Comparison of ENCODE assay signal across 8 cellular contexts in the genomic region with DNA sequence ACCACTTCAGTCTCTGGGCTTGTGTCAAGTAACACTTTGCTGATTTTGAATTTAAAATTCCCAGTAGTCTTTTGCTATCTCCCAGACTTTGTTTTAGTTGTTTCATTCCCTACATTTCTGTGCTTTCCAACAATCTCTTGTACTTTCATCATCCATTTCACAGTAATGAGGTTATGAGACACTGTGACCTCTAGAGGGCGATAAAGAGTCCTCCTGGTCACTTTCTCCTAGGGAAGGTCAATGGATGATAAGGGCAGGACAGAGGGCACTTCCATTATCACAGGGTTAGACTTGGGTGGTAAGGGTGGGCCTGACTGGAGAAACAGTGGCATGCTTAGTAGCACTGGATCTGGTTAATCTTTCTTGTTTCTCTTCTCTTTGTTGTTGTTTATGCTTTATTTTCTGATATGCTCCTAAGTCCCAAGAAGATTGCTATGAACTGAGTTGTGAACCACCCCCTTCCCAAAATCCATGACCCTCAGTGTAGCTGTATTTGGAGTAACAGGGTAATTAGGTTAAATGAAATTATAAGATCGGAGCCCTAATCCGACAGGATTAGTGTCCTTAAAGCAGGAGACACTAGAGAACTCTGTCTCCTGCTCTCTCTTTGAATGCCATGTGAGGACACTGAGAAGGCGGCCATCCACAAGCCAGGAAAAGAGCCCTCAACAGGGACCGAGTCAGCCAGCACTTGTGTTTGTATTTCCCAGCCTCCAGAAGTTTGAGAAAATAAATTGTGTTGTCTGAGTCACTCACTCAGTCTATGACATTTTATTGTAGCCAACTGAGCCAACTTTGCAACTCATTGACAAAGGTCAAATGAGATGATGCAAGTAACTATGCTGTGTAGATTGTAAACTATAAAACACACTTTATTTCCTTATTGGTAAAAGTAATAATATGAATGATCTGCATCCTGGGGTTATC.
A peak's percentile ranks its signal among the peaks of the same experiment; 100 is the strongest.
DNase-seq lines count a peak whose midpoint lies in the region; ATAC-seq and TF ChIP-seq lines count a peak whose summit lies in the region.

No MANE protein-coding gene starts in this region.

- no peaks in the 10 kb centered on the region for H3K4me1 Mint-ChIP-seq in nephron progenitor cell

- DNase-seq in Right ventricle myocardium superior (no peak), left ventricle myocardium superior (no peak), NCI-H2196 treated with DMSO at 0.1 percent for 48 hours (lab: John Stamatoyannopoulos, UW; ENCODE audit: unreplicated experiment) (peak; percentile 2), dorsolateral prefrontal cortex (no peak), nephron progenitor cell (peak; percentile 9), GOT3 (lab: John Stamatoyannopoulos, UW) (no peak)

- TF ChIP-seq CTCF in dorsolateral prefrontal cortex (IDR thresholded peaks at IDR 0.05 in 54 of 56, conservative IDR thresholded peaks at IDR 0.05 in 2 of 56; ENCODE audit: low read depth in 1 of 56, partially characterized antibody in 56 of 56) (peak; percentile 20 to 77 (median 62)), nephron progenitor cell (IDR thresholded peaks at IDR 0.05) (peak; percentile 77)

- H3K27me3 ChIP-seq in dorsolateral prefrontal cortex: no peaks in the 10 kb centered on the region

- peak; percentile 36 for ATAC-seq in Right ventricle myocardium superior (ENCODE audit: poor library complexity)
- no peak for ATAC-seq in left ventricle myocardium superior
- ATAC-seq in HG02642 (IDR thresholded peaks at IDR 0.05; ENCODE audit: poor library complexity, unreplicated experiment): peak; percentile 69
- no peak for ATAC-seq in GM21447 (IDR thresholded peaks at IDR 0.05; ENCODE audit: unreplicated experiment)

- no peak overlapping the region for H3K4me3 ChIP-seq in dorsolateral prefrontal cortex

- no peaks in the 10 kb centered on the region for H3K36me3 Mint-ChIP-seq in nephron progenitor cell (ENCODE audit: low read depth)

- H3K27ac ChIP-seq in dorsolateral prefrontal cortex: no peak overlapping the region

- H3K27me3 Mint-ChIP-seq in nephron progenitor cell (ENCODE audit: low read depth, poor library complexity): peaks cover 6% of the 10 kb centered on the region

- H3K9me3 Mint-ChIP-seq in nephron progenitor cell: no peaks in the 10 kb centered on the region

- intact Hi-C loops in Right ventricle myocardium superior (cut with DNase I) (no loop called here), left ventricle myocardium superior (cut with micrococcal nuclease) (loop anchor here (10.0 kb wide), 1 partner anchor 779 kb away; a partner anchor contains a TSS), dorsolateral prefrontal cortex (cut with DNase I) (no loop called here)

- H3K4me3 Mint-ChIP-seq in nephron progenitor cell: no peak overlapping the region

- no peak overlapping the region for H3K27ac Mint-ChIP-seq in nephron progenitor cell

Comparison
In these comparisons a context has a peak if more than half of its experiments do, and no peak if none do; other contexts are left out.
1. ATAC-seq: peak in Right ventricle myocardium superior (single experiment) and HG02642 (single experiment); none in left ventricle myocardium superior (single experiment) and GM21447 (single experiment).
2. DNase-seq: peak in NCI-H2196 treated with DMSO at 0.1 percent for 48 hours (single experiment) and nephron progenitor cell (single experiment); none in Right ventricle myocardium superior (single experiment), left ventricle myocardium superior (single experiment), dorsolateral prefrontal cortex (0 of 10) and GOT3 (single experiment).